Comparison of ENCODE assay signal across 13 cellular contexts in the genomic region with DNA sequence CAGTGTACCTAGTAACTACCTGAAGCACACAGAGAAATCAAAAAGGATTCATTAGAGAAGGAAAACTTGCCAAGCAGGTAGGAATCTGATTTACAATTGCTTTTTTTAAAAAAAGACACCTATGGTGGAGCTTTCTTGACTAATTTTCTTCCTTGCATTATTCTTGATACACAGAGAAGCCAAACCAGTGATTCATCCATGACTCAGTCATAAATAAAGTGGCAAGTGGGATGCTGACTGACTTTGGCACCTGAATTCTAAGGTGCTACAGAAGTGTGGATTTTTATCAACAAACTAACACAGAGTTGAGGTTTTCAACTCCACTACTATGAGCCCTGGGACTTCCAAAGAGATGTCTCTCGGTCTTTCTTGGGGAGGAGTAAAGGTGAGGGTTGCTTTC.
A peak's percentile ranks its signal among the peaks of the same experiment; 100 is the strongest.
DNase-seq lines count a peak whose midpoint lies in the region; ATAC-seq and TF ChIP-seq lines count a peak whose summit lies in the region.
"Had no signal": no experiment of that assay in that cellular context is flagged by ENCODE, and none has a peak within 500 bp of the region (broad histone marks: within the 10 kb centered on the region; RNA-seq: fewer than 3 reads in every experiment).

No MANE protein-coding gene starts in this region.

- H3K27me3 ChIP-seq in PC-3 (ENCODE audit: low read length), result no peaks in the 10 kb centered on the region
- no peaks in the 10 kb centered on the region for H3K27me3 ChIP-seq in mammary epithelial cell (ENCODE audit: insufficient read depth, low read length)
- peaks cover 4% of the 10 kb centered on the region for H3K27me3 ChIP-seq in kidney epithelial cell (ENCODE audit: control insufficient read depth, insufficient read depth, low read length)

- H3K9me3 ChIP-seq in PC-3 (ENCODE audit: low read length) (no peaks in the 10 kb centered on the region), mammary epithelial cell (replicated peaks; ENCODE audit: insufficient read depth, low read length) (peaks cover 2% of the 10 kb centered on the region)
- H3K9me3 ChIP-seq: BE2C had no signal

- no peaks in the 10 kb centered on the region for H3K36me3 ChIP-seq in PC-3 (ENCODE audit: low read depth, low read length)
- H3K36me3 ChIP-seq in mammary epithelial cell (ENCODE audit: insufficient read depth, low read length), result no peaks in the 10 kb centered on the region
- H3K36me3 ChIP-seq in kidney epithelial cell (ENCODE audit: control insufficient read depth, insufficient read depth, low read length), result no peaks in the 10 kb centered on the region
- H3K36me3 ChIP-seq: BE2C had no signal

- dilution Hi-C loops in mammary epithelial cell (cut with HindIII; ENCODE audit: low sequenced_read_pairs), result no loop called here

- H3F3A ChIP-seq in PC-3 (ENCODE audit: low read length, unreplicated experiment), result peaks cover 8% of the 10 kb centered on the region

- H2AFZ ChIP-seq in PC-3 (ENCODE audit: low read length) (no peak overlapping the region), mammary epithelial cell (ENCODE audit: low read depth, low read length) (no peak overlapping the region)

- intact Hi-C loops in PC-3 (cut with micrococcal nuclease) (loop anchor here (2.0 to 5.0 kb wide), 2 partner anchors 76 to 353 kb away; no protein-coding TSS in a partner anchor), mammary epithelial cell (cut with micrococcal nuclease) (loop anchor here (5.0 kb wide), 1 partner anchor 62 kb away; no protein-coding TSS in a partner anchor)

- H3K4me3 ChIP-seq in PC-3 (ENCODE audit: low read length) (no peak overlapping the region), mammary epithelial cell (replicated peaks in 1 of 3; ENCODE audit: insufficient read depth in 1 of 3, low read depth in 2 of 3, low read length in 3 of 3) (no peak overlapping the region), kidney epithelial cell (ENCODE audit: low read depth, low read length) (no peak overlapping the region)

- BruUV-seq in PC-3 (replicated peaks; lab: Mats Ljungman, UMichigan), result no TSS peak
- no TSS peak for BruUV-seq in mammary epithelial cell (replicated peaks; lab: Mats Ljungman, UMichigan)

- H3K27ac ChIP-seq in PC-3 (ENCODE audit: low read length) (peak overlapping the region; percentile 26), mammary epithelial cell (ENCODE audit: insufficient read depth, low read depth, low read length) (no peak overlapping the region)

- H4K20me1 ChIP-seq in PC-3 (ENCODE audit: low read length) (no peaks in the 10 kb centered on the region), mammary epithelial cell (ENCODE audit: insufficient read depth, low read length) (no peaks in the 10 kb centered on the region)

- ATAC-seq in PC-3, result peak; percentile 77

- no peaks in the 10 kb centered on the region for H3K9me2 ChIP-seq in PC-3 (replicated peaks; ENCODE audit: low read length)

- no peak for TF ChIP-seq CTCF in PC-3 (conservative IDR thresholded peaks at IDR 0.05; ENCODE audit: low read depth, low read length)
- no peak for TF ChIP-seq CTCF in mammary epithelial cell (conservative IDR thresholded peaks at IDR 0.05 in 1 of 2, IDR thresholded peaks at IDR 0.05 in 1 of 2; ENCODE audit: extremely low read depth in 1 of 2, insufficient read depth in 1 of 2, low read depth in 1 of 2, low read length in 2 of 2)
- TF ChIP-seq CTCF in kidney epithelial cell (IDR thresholded peaks at IDR 0.05; ENCODE audit: insufficient read depth, low read length, poor library complexity, severe bottlenecking), result no peak

- H3K4me2 ChIP-seq in PC-3 (ENCODE audit: low read length) (peak overlapping the region; percentile 51), mammary epithelial cell (ENCODE audit: insufficient read depth, low read depth, low read length) (no peak overlapping the region)

- CTCF ChIA-PET in PC-3 (lab: Charles Lee), result interaction anchor here (1.0 kb wide), 1 partner anchor 10 kb away, joined by 4 read pairs; no protein-coding TSS in a partner anchor
- CTCF ChIA-PET in mammary epithelial cell (lab: Charles Lee; ENCODE audit: low non-redundant PET), result interaction anchor here (0.7 kb wide), 1 partner anchor 71 kb away, joined by 4 read pairs; no protein-coding TSS in a partner anchor

- POLR2A ChIA-PET in PC-3 (lab: Charles Lee; ENCODE audit: unreplicated experiment), result no interaction called here

- H3K9ac ChIP-seq in PC-3 (ENCODE audit: low read length) (no peak overlapping the region), mammary epithelial cell (ENCODE audit: insufficient read depth, low read length) (no peak overlapping the region)

- DNase-seq in ELR (ENCODE audit: low read depth) (peak; percentile 84), PC-3 (peak; percentile 89), mammary epithelial cell (peak; percentile 72), kidney epithelial cell (ENCODE audit: low read depth) (peak; percentile 16), RPMI8226 (no peak), HT-29 (ENCODE audit: low spot score) (no peak), DMS53 (lab: John Stamatoyannopoulos, UW) (no peak), SK-N-DZ (ENCODE audit: low spot score) (no peak)
- DNase-seq: BE2C; CD4-positive, alpha-beta memory T cell; NCI-H1092; NCI-H1694; NCI-H446 had no signal

- H3K4me1 ChIP-seq in PC-3 (ENCODE audit: insufficient read depth, low read length) (peaks cover 55% of the 10 kb centered on the region), mammary epithelial cell (ENCODE audit: insufficient read depth, low read length) (no peaks in the 10 kb centered on the region)
- H3K4me1 ChIP-seq: BE2C had no signal

- WGBS in mammary epithelial cell (ENCODE audit: low coverage, missing lambda C conversion rate), result 0% methylated on average over 1 of the region's 1 CpG

- in situ Hi-C loops in mammary epithelial cell (cut with MboI; ENCODE audit: low sequenced_read_pairs in 2 of 2), result no loop called here

- H3K79me2 ChIP-seq in PC-3 (ENCODE audit: low read length) (no peaks in the 10 kb centered on the region), mammary epithelial cell (ENCODE audit: insufficient read depth, low read length) (no peaks in the 10 kb centered on the region)

Comparison
In these comparisons a context has a peak if more than half of its experiments do, and no peak if none do; other contexts are left out.
1. DNase-seq: peak in ELR (single experiment), PC-3 (single experiment), mammary epithelial cell (single experiment) and kidney epithelial cell (single experiment); none in RPMI8226 (single experiment), HT-29 (single experiment), DMS53 (single experiment) and SK-N-DZ (single experiment).